Comparison of ENCODE assay signal across 8 cellular contexts in the genomic region with DNA sequence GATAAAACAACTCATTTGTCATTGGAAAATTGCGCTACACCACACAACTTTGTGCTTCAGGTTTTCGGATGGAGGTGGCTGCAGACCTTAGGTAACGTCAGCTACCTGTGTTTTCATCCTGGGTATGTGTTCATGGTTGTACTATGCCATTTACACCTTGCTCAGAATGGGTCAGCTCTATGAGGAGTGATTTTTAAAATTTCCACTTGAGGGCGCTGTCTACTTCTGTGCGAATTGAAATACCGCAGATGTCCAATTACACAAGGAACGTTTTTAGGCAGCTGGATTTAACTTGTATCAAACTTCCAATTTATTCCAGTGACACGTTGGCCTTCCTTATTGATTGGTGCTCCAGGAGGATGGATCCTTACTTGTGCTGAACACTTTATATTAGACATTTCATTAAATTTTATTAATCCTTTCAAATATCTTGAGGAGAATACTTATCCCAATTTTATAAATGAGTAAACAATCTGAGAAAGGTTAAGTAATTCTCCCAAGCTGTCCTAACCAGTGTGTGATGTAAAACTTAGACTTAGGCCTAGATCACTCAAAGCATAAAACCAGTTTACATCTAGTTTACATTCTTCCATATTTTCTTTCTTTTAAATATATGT. TPM values are rescaled to one million over a fixed set of nuclear protein-coding genes. Genes with fewer than 3 reads are reported as not detected.
A peak's percentile ranks its signal among the peaks of the same experiment; 100 is the strongest.
DNase-seq lines count a peak whose midpoint lies in the region; ATAC-seq and TF ChIP-seq lines count a peak whose summit lies in the region.

No MANE protein-coding gene starts in this region.

- no peaks in the 10 kb centered on the region for H3K9me3 ChIP-seq in effector memory CD4-positive, alpha-beta T cell (ENCODE audit: control insufficient read depth, low read length)

- peak; percentile 88 for ATAC-seq in GM18511 (IDR thresholded peaks at IDR 0.05; ENCODE audit: unreplicated experiment)
- ATAC-seq in HG03103 (IDR thresholded peaks at IDR 0.05; ENCODE audit: low read depth, unreplicated experiment), result peak; percentile 82

- no peaks in the 10 kb centered on the region for H3K4me1 ChIP-seq in effector memory CD4-positive, alpha-beta T cell (ENCODE audit: control insufficient read depth, insufficient read depth, low read length, poor library complexity, severe bottlenecking)

- TF ChIP-seq CTCF in AG10803 (conservative IDR thresholded peaks at IDR 0.05; ENCODE audit: low read length) (peak; percentile 77), choroid plexus epithelial cell (conservative IDR thresholded peaks at IDR 0.05; ENCODE audit: low read depth, low read length) (peak; percentile 77)

- no peaks in the 10 kb centered on the region for H3K36me3 ChIP-seq in effector memory CD4-positive, alpha-beta T cell (ENCODE audit: control insufficient read depth, insufficient read depth, low read length)

- no peak overlapping the region for H3K4me3 ChIP-seq in AG10803 (ENCODE audit: low read length)
- H3K4me3 ChIP-seq in choroid plexus epithelial cell (ENCODE audit: low read depth, low read length), result no peak overlapping the region
- H3K4me3 ChIP-seq in effector memory CD4-positive, alpha-beta T cell (ENCODE audit: insufficient read depth, low read depth, low read length, poor library complexity, severe bottlenecking), result no peak overlapping the region

- DNase-seq in AG10803 (ENCODE audit: low read depth), result peak; percentile 33
- DNase-seq in NCI-H460 (ENCODE audit: extremely low read depth, low read depth), result peak; percentile 46
- DNase-seq in choroid plexus epithelial cell (ENCODE audit: low read depth), result peak; percentile 55
- DNase-seq in myocyte (ENCODE audit: low read depth), result peak; percentile 69
- DNase-seq in effector memory CD4-positive, alpha-beta T cell, result no peak
- DNase-seq in amniotic stem cell (lab: John Stamatoyannopoulos, UW), result no peak

- no peak overlapping the region for H3K27ac ChIP-seq in effector memory CD4-positive, alpha-beta T cell (ENCODE audit: insufficient read depth, low read length, poor library complexity, severe bottlenecking)

- no peaks in the 10 kb centered on the region for H3K27me3 ChIP-seq in effector memory CD4-positive, alpha-beta T cell (replicated peaks; ENCODE audit: control insufficient read depth, insufficient read depth, low read length, poor library complexity, severe bottlenecking)

RNA-seq across cellular contexts. Expression of a gene that starts 23.4 kb away (rescaled TPM):
- 1.3 and 1.4 TPM in 2 replicates for total RNA-seq in NCI-H460 (2014; rRNA removed; shearing (Covaris generic))
- polyA plus RNA-seq in NCI-H460 (2014; cell fraction: nucleus; rRNA removed), result 0.19 and 0.21 TPM in 2 replicates
- 1.7 and 2.0 TPM in 2 replicates for total RNA-seq in myocyte
- polyA plus RNA-seq in myocyte (2012), result 0.78 TPM

Comparison
In these comparisons a context has a peak if more than half of its experiments do, and no peak if none do; other contexts are left out.
1. DNase-seq: peak in AG10803 (single experiment), NCI-H460 (single experiment), choroid plexus epithelial cell (single experiment) and myocyte (single experiment); none in effector memory CD4-positive, alpha-beta T cell (0 of 3) and amniotic stem cell (single experiment).